In genomic region chr3:49108346-49108745, GRCh38 we compare ENCODE assay signal across 30 cellular contexts. TPM values are rescaled to one million over a fixed set of nuclear protein-coding genes. Genes with fewer than 3 reads are reported as not detected.
"Had no signal": no experiment of that assay in that cellular context is flagged by ENCODE, and none has a peak within 500 bp of the region (broad histone marks: within the 10 kb centered on the region; RNA-seq: fewer than 3 reads in every experiment).

No MANE protein-coding gene starts in this region.

- H3K4me3 ChIP-seq: left lung, lower lobe of right lung, ovary, right atrium auricular region, skin epidermis, spleen, stomach, testis, thyroid gland, transverse colon, upper lobe of left lung, vagina had no signal

- H3K27me3 ChIP-seq: left lung, ovary, right atrium auricular region, spleen, stomach, testis, thyroid gland, transverse colon, upper lobe of left lung, vagina had no signal

- ATAC-seq: left colon; left lung; lower lobe of right lung; natural killer cell; sciatic nerve; stimulated activated memory B cell treated with anti-CD40 and anti-IgM and Interleukin-4, amounts not matched to agents 10 μg/mL and 1 μg/mL and 100 μg/mL, for 72 hours; stimulated activated naive CD8-positive, alpha-beta T cell treated with anti-CD3 and anti-CD28 coated beads, Interleukin-15, Interleukin-2, amounts not matched to agents 100 U/mL and 50 U/mL, for 24 hours had no signal

- H3K4me3 Mint-ChIP-seq: nephron progenitor cell; stimulated activated memory B cell treated with anti-CD40 and anti-IgM and Interleukin-4, amounts not matched to agents 10 μg/mL and 1 μg/mL and 100 μg/mL, for 72 hours had no signal

- H3K36me3 Mint-ChIP-seq: natural killer cell had no signal

- H3K9me3 ChIP-seq: left lung, lower lobe of right lung, ovary, right atrium auricular region, spleen, stomach, testis, thyroid gland, transverse colon, upper lobe of left lung, vagina had no signal

- H3K27me3 Mint-ChIP-seq: naive B cell; progenitor cell of endocrine pancreas; stimulated activated memory B cell treated with anti-CD40 and anti-IgM and Interleukin-4, amounts not matched to agents 10 μg/mL and 1 μg/mL and 100 μg/mL, for 72 hours had no signal

- DNase-seq: hypothalamus; immature natural killer cell; kidney; left colon; lower lobe of right lung; mammary epithelial cell; mesenchymal stem cell; naive B cell; natural killer cell; nephron progenitor cell; ovary; spleen; stimulated activated CD4-positive, alpha-beta T cell treated with anti-CD3 and anti-CD28 coated beads, Interleukin-1b, Interleukin-23, amount 100 ng/mL, for 48 hours; stimulated activated CD4-positive, alpha-beta T cell treated with anti-CD3 and anti-CD28 coated beads, Interleukin-2, amount 100 ng/mL, for 48 hours; stimulated activated CD4-positive, alpha-beta T cell treated with anti-CD3 and anti-CD28 coated beads, Interleukin-4, amount 100 ng/mL, for 4 hours; stimulated activated CD8-positive, alpha-beta memory T cell treated with anti-CD3 and anti-CD28 coated beads, Interleukin-4, amount 100 ng/mL, for 48 hours; stimulated activated naive CD8-positive, alpha-beta T cell treated with anti-CD3 and anti-CD28 coated beads, Interleukin-15, Interleukin-2, amounts not matched to agents 100 U/mL and 50 U/mL, for 24 hours; stomach; testis; thyroid gland; transverse colon; upper lobe of left lung had no signal

- H3K36me3 ChIP-seq: ovary had no signal

- FAIRE-seq: islet of Langerhans, kidney had no signal

- H3K27ac Mint-ChIP-seq: naive B cell; natural killer cell; stimulated activated memory B cell treated with anti-CD40 and anti-IgM and Interleukin-4, amounts not matched to agents 10 μg/mL and 1 μg/mL and 100 μg/mL, for 72 hours had no signal

- H3K9me3 Mint-ChIP-seq: immature natural killer cell; naive B cell; natural killer cell; nephron progenitor cell; stimulated activated memory B cell treated with anti-CD40 and anti-IgM and Interleukin-4, amounts not matched to agents 10 μg/mL and 1 μg/mL and 100 μg/mL, for 72 hours had no signal

- H3K27ac ChIP-seq: left lung, lower lobe of right lung, ovary, right atrium auricular region, skin epidermis, stomach, testis, thyroid gland, transverse colon, upper lobe of left lung, vagina had no signal

RNA-seq across cellular contexts. Expression of gene LAMB2, which starts 24.5 kb away (rescaled TPM):
- polyA plus RNA-seq: immature natural killer cell had no signal
